In the genomic region with DNA sequence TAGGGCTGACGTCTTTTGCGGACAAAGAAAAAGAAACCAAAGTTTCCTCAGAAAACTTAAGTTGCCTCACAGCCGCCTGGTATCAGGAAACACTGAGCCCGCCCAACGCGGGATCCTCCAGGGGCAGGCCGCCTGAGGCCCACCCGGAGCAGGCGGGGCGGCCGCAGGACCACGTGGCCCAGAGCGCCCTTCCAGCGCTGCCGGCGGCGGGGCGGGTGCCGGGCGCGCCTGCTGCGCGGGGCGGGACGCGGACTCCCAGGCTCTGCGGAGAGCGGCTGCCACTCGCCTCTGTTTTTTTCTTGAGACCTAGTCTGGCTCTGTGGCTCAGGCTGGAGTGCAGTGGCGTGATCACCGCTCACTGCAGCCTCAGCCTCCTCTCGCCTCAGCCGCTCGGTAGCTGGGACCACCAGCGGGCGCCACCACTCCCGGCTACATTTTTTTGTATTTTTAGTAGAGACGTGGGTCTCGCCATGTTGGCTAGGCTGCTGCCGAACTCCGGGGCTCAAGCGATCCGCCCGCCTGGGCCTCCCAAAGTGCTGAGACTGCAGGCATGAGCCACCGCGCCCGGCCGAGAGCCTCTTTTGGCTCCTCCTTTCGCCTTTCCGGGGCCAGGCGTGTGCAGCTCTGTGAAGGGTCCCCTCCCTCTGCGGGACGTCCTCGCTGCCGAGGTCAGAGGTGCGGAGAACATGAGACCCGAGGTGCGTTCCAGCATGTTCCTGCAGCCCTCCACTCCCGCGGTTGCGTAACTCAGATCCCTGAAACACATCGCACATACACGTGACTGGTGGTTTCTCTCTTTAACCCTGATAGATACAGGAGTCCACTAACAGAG, we compare ENCODE assay signal across 8 cellular contexts. TPM values are rescaled to one million over a fixed set of nuclear protein-coding genes. Genes with fewer than 3 reads are reported as not detected.
DNase-seq lines count a peak whose midpoint lies in the region; ATAC-seq, FAIRE-seq and TF ChIP-seq lines count a peak whose summit lies in the region.

No MANE protein-coding gene starts in this region.

- 3% methylated on average over 23 of the region's 63 CpGs for WGBS in mammary epithelial cell (ENCODE audit: low coverage, missing lambda C conversion rate)

- dilution Hi-C loops in mammary epithelial cell (cut with HindIII; ENCODE audit: low sequenced_read_pairs): no loop called here

- BruUV-seq in mammary epithelial cell (replicated peaks; lab: Mats Ljungman, UMichigan): no TSS peak

- in situ Hi-C loops in mammary epithelial cell (cut with MboI; ENCODE audit: low sequenced_read_pairs in 2 of 2): no loop called here

- peak overlapping the region; percentile 89 for H2AFZ ChIP-seq in mammary epithelial cell (ENCODE audit: low read depth, low read length)

- peak overlapping the region; percentile 63 for H3K9ac ChIP-seq in mammary epithelial cell (ENCODE audit: insufficient read depth, low read length)

- H4K20me1 ChIP-seq in mammary epithelial cell (ENCODE audit: insufficient read depth, low read length): no peaks in the 10 kb centered on the region

- H3K4me3 ChIP-seq in mammary epithelial cell (replicated peaks in 1 of 3; ENCODE audit: insufficient read depth in 1 of 3, low read depth in 2 of 3, low read length in 3 of 3) (peak overlapping the region; percentile 27 to 56 (median 43)), skin epidermis (peak overlapping the region; percentile 38 to 64 (median 51))

- TF ChIP-seq CTCF in VCaP (conservative IDR thresholded peaks at IDR 0.05) (no peak; the same call in 1 of the 2 replicates), mammary epithelial cell (conservative IDR thresholded peaks at IDR 0.05 in 1 of 2, IDR thresholded peaks at IDR 0.05 in 1 of 2; ENCODE audit: extremely low read depth in 1 of 2, insufficient read depth in 1 of 2, low read depth in 1 of 2, low read length in 2 of 2) (peak in 1 of 2 donors; percentile 13)

- no peaks in the 10 kb centered on the region for H3K27me3 ChIP-seq in mammary epithelial cell (ENCODE audit: insufficient read depth, low read length)

- peak; percentile 84 for FAIRE-seq in GM12892 (lab: Jason Lieb, UNC)

- H3K79me2 ChIP-seq in mammary epithelial cell (ENCODE audit: insufficient read depth, low read length): no peaks in the 10 kb centered on the region

- H3K4me2 ChIP-seq in mammary epithelial cell (ENCODE audit: insufficient read depth, low read depth, low read length): peak overlapping the region; percentile 74

- no peaks in the 10 kb centered on the region for H3K9me3 ChIP-seq in mammary epithelial cell (replicated peaks; ENCODE audit: insufficient read depth, low read length)

- peak; percentile 61 for DNase-seq in GM12892 (ENCODE audit: insufficient read length)
- peak; percentile 53 for DNase-seq in NCI-H1092 treated with DMSO at 0.1 percent for 48 hours (lab: John Stamatoyannopoulos, UW)
- DNase-seq in mammary epithelial cell: peak; percentile 61
- DNase-seq in iPS-NIHi11 (ENCODE audit: low spot score): peak; percentile 82
- DNase-seq in NCI-H128 (lab: John Stamatoyannopoulos, UW; ENCODE audit: unreplicated experiment): no peak

- H3K4me1 ChIP-seq in mammary epithelial cell (ENCODE audit: insufficient read depth, low read length): peaks cover 17% of the 10 kb centered on the region

- H3K36me3 ChIP-seq in mammary epithelial cell (ENCODE audit: insufficient read depth, low read length): no peaks in the 10 kb centered on the region

- H3K27ac ChIP-seq in VCaP: peak overlapping the region; percentile 94
- peak overlapping the region; percentile 21 for H3K27ac ChIP-seq in mammary epithelial cell (ENCODE audit: insufficient read depth, low read depth, low read length)
- H3K27ac ChIP-seq in skin epidermis: peak overlapping the region; percentile 36 to 99 (median 93)

- ATAC-seq in HG02571 (IDR thresholded peaks at IDR 0.05; ENCODE audit: unreplicated experiment): peak; percentile 86

- peak; percentile 78 for TF ChIP-seq POLR2A in GM12892 (IDR thresholded peaks at IDR 0.05; ENCODE audit: low read depth, low read length)

- intact Hi-C loops in mammary epithelial cell (cut with micrococcal nuclease): no loop called here

- CTCF ChIA-PET in mammary epithelial cell (lab: Charles Lee; ENCODE audit: low non-redundant PET): no interaction called here

RNA-seq across cellular contexts. Expression of gene HNRNPF, which starts 11.6 kb away (rescaled TPM):
- polyA plus RNA-seq in GM12892 (2012; ENCODE audit: missing spikeins): 192 TPM
- total RNA-seq in mammary epithelial cell: 100 to 1,000 TPM; 149 to 228 TPM
- 254 TPM for polyA plus RNA-seq in mammary epithelial cell
- 176 TPM for polyA minus RNA-seq in mammary epithelial cell

RNA-seq across cellular contexts. Expression of gene ZNF487, which starts 16.3 kb away (rescaled TPM):
- polyA plus RNA-seq in GM12892 (2012; ENCODE audit: missing spikeins): 0.70 TPM
- 1 to 10 TPM; 3.2 to 3.8 TPM for total RNA-seq in mammary epithelial cell
- 2.5 TPM for polyA plus RNA-seq in mammary epithelial cell
- polyA minus RNA-seq in mammary epithelial cell: not detected

RNA-seq across cellular contexts. Expression of gene FXYD4, which starts 49.1 kb away (rescaled TPM):
- polyA plus RNA-seq in GM12892 (2012; ENCODE audit: missing spikeins): not detected
- not detected for total RNA-seq in mammary epithelial cell
- not detected for polyA plus RNA-seq in mammary epithelial cell
- polyA minus RNA-seq in mammary epithelial cell: not detected

Comparison
In these comparisons a context has a peak if more than half of its experiments do, and no peak if none do; other contexts are left out.
1. H3K27ac ChIP-seq: peak in every context shown above with its lines; median percentile 94 in VCaP; 93 in skin epidermis; 21 in mammary epithelial cell.